8 cellular contexts compared by ENCODE assay signal in genomic region chr7:92698237-92698841, GRCh38.
DNase-seq lines count a peak whose midpoint lies in the region; ATAC-seq and TF ChIP-seq lines count a peak whose summit lies in the region.

No MANE protein-coding gene starts in this region.

- H3K9me3 ChIP-seq in breast epithelium = no peaks in the 10 kb centered on the region
- no peaks in the 10 kb centered on the region for H3K9me3 ChIP-seq in CD4-positive, alpha-beta memory T cell (ENCODE audit: control insufficient read depth in 1 of 2, low read length in 2 of 2)
- H3K9me3 ChIP-seq in CD8-positive, alpha-beta memory T cell (ENCODE audit: low read length) = no peaks in the 10 kb centered on the region

- no peak for ATAC-seq in HG02798 (IDR thresholded peaks at IDR 0.05; ENCODE audit: poor library complexity, unreplicated experiment)

- H3K9me3 Mint-ChIP-seq in HFFc6 = no peaks in the 10 kb centered on the region
- H3K9me3 Mint-ChIP-seq in CD4-positive, alpha-beta memory T cell = no peaks in the 10 kb centered on the region
- no peaks in the 10 kb centered on the region for H3K9me3 Mint-ChIP-seq in CD8-positive, alpha-beta memory T cell

- H3K4me3 ChIP-seq in breast epithelium = peak overlapping the region in 2 of 3 donors; percentile 24 to 48
- no peak overlapping the region for H3K4me3 ChIP-seq in CD4-positive, alpha-beta memory T cell (ENCODE audit: low read length in 2 of 2)
- H3K4me3 ChIP-seq in CD8-positive, alpha-beta memory T cell (ENCODE audit: low read length) = no peak overlapping the region

- H3K27me3 ChIP-seq in breast epithelium = no peaks in the 10 kb centered on the region
- no peaks in the 10 kb centered on the region for H3K27me3 ChIP-seq in CD4-positive, alpha-beta memory T cell (ENCODE audit: insufficient read depth, low read length)
- H3K27me3 ChIP-seq in CD8-positive, alpha-beta memory T cell (ENCODE audit: insufficient read depth, low read length, poor library complexity, severe bottlenecking) = no peaks in the 10 kb centered on the region

- peaks cover 86% of the 10 kb centered on the region for H3K4me1 Mint-ChIP-seq in HFFc6 (ENCODE audit: low read depth)
- H3K4me1 Mint-ChIP-seq in CD4-positive, alpha-beta memory T cell = peaks cover 6 to 10% (median 8%) of the 10 kb centered on the region in 4 donors
- H3K4me1 Mint-ChIP-seq in CD8-positive, alpha-beta memory T cell = peaks cover 1 to 16% (median 15%) of the 10 kb centered on the region in 3 donors

- no peaks in the 10 kb centered on the region for H3K36me3 ChIP-seq in breast epithelium
- no peaks in the 10 kb centered on the region for H3K36me3 ChIP-seq in CD4-positive, alpha-beta memory T cell (ENCODE audit: insufficient read depth, low read length)
- H3K36me3 ChIP-seq in CD8-positive, alpha-beta memory T cell (ENCODE audit: insufficient read depth, low read length) = no peaks in the 10 kb centered on the region

- intact Hi-C loops in breast epithelium (cut with DNase I; ENCODE audit: low total_unique reads) = loop anchor here (10.0 kb wide), 1 partner anchor 136 kb away; the partner anchor contains the start of gene CDK6
- intact Hi-C loops in CD4-positive, alpha-beta memory T cell (cut with micrococcal nuclease) = no loop called here

- POLR2A ChIA-PET in CD4-positive, alpha-beta memory T cell (lab: Charles Lee; ENCODE audit: partially characterized antibody) = interaction anchor here (0.8 kb wide), 1 partner anchor 11 kb away, joined by 3 read pairs; no protein-coding TSS in a partner anchor
- POLR2A ChIA-PET in CD8-positive, alpha-beta memory T cell (lab: Charles Lee) = no interaction called here

- peak overlapping the region; percentile 69 to 82 for H3K27ac ChIP-seq in breast epithelium
- H3K27ac ChIP-seq in CD4-positive, alpha-beta memory T cell (ENCODE audit: low read depth, low read length) = no peak overlapping the region
- H3K27ac ChIP-seq in CD8-positive, alpha-beta memory T cell (ENCODE audit: low read depth, low read length) = no peak overlapping the region

- peak overlapping the region; percentile 93 for H3K4me3 Mint-ChIP-seq in HFFc6
- no peak overlapping the region for H3K4me3 Mint-ChIP-seq in CD4-positive, alpha-beta memory T cell
- no peak overlapping the region for H3K4me3 Mint-ChIP-seq in CD8-positive, alpha-beta memory T cell

- peak overlapping the region; percentile 97 for H3K27ac Mint-ChIP-seq in HFFc6
- no peak overlapping the region for H3K27ac Mint-ChIP-seq in CD4-positive, alpha-beta memory T cell
- H3K27ac Mint-ChIP-seq in CD8-positive, alpha-beta memory T cell = no peak overlapping the region

- TF ChIP-seq CTCF in HFFc6 (IDR thresholded peaks at IDR 0.05) = peak; percentile 48
- peak in 1 of 3 donors; percentile 23 for TF ChIP-seq CTCF in breast epithelium (IDR thresholded peaks at IDR 0.05)

- no peak for TF ChIP-seq POLR2A in breast epithelium (IDR thresholded peaks at IDR 0.05)

- peaks cover 29% of the 10 kb centered on the region for H3K36me3 Mint-ChIP-seq in HFFc6 (ENCODE audit: low read depth)
- H3K36me3 Mint-ChIP-seq in CD4-positive, alpha-beta memory T cell = peaks cover 10 to 16% of the 10 kb centered on the region in 2 donors
- peaks cover 2 to 7% (median 4%) of the 10 kb centered on the region in 3 donors for H3K36me3 Mint-ChIP-seq in CD8-positive, alpha-beta memory T cell

- DNase-seq in HFFc6 (peak; percentile 83), breast epithelium (ENCODE audit: low spot score in 2 of 2) (peak in 1 of 2 donors; percentile 37), kidney tubule cell (ENCODE audit: low spot score) (peak; percentile 90), stromal cell of bone marrow (ENCODE audit: low read depth) (peak; percentile 37), D341Med (ENCODE audit: low spot score) (no peak)
- DNase-seq in CD4-positive, alpha-beta memory T cell = no peak
- DNase-seq in CD8-positive, alpha-beta memory T cell = no peak

- H3K27me3 Mint-ChIP-seq in HFFc6 (ENCODE audit: insufficient read depth) = peaks cover 4% of the 10 kb centered on the region
- H3K27me3 Mint-ChIP-seq in CD4-positive, alpha-beta memory T cell = no peaks in the 10 kb centered on the region
- peaks cover 0 to 1% of the 10 kb centered on the region in 2 donors for H3K27me3 Mint-ChIP-seq in CD8-positive, alpha-beta memory T cell

- H3K4me1 ChIP-seq in breast epithelium = no peaks in the 10 kb centered on the region
- no peaks in the 10 kb centered on the region for H3K4me1 ChIP-seq in CD4-positive, alpha-beta memory T cell (ENCODE audit: insufficient read depth, low read length)
- no peaks in the 10 kb centered on the region for H3K4me1 ChIP-seq in CD8-positive, alpha-beta memory T cell (ENCODE audit: insufficient read depth, low read length)

- CTCF ChIA-PET in CD4-positive, alpha-beta memory T cell (lab: Charles Lee; ENCODE audit: partially characterized antibody) = interaction anchor here (1.1 to 2.5 kb wide), 2 partner anchors 11 to 134 kb away, joined by 3 to 11 read pairs; no protein-coding TSS in a partner anchor
- CTCF ChIA-PET in CD8-positive, alpha-beta memory T cell (lab: Charles Lee) = interaction anchor here (1.2 to 1.6 kb wide), 2 partner anchors 22 to 77 kb away, joined by 4 to 7 read pairs; no protein-coding TSS in a partner anchor

Comparison
In these comparisons a context has a peak if more than half of its experiments do, and no peak if none do; other contexts are left out.
1. DNase-seq: peak in HFFc6 (single experiment), kidney tubule cell (single experiment) and stromal cell of bone marrow (single experiment); none in CD4-positive, alpha-beta memory T cell (0 of 5), D341Med (single experiment) and CD8-positive, alpha-beta memory T cell (0 of 5).
2. H3K27ac ChIP-seq: peak in breast epithelium (2 of 2); none in CD4-positive, alpha-beta memory T cell (single experiment) and CD8-positive, alpha-beta memory T cell (single experiment).
3. H3K4me3 ChIP-seq: peak in breast epithelium (2 of 3); none in CD4-positive, alpha-beta memory T cell (0 of 2) and CD8-positive, alpha-beta memory T cell (single experiment).